Comparison of ENCODE assay signal across 9 cellular contexts in the genomic region with DNA sequence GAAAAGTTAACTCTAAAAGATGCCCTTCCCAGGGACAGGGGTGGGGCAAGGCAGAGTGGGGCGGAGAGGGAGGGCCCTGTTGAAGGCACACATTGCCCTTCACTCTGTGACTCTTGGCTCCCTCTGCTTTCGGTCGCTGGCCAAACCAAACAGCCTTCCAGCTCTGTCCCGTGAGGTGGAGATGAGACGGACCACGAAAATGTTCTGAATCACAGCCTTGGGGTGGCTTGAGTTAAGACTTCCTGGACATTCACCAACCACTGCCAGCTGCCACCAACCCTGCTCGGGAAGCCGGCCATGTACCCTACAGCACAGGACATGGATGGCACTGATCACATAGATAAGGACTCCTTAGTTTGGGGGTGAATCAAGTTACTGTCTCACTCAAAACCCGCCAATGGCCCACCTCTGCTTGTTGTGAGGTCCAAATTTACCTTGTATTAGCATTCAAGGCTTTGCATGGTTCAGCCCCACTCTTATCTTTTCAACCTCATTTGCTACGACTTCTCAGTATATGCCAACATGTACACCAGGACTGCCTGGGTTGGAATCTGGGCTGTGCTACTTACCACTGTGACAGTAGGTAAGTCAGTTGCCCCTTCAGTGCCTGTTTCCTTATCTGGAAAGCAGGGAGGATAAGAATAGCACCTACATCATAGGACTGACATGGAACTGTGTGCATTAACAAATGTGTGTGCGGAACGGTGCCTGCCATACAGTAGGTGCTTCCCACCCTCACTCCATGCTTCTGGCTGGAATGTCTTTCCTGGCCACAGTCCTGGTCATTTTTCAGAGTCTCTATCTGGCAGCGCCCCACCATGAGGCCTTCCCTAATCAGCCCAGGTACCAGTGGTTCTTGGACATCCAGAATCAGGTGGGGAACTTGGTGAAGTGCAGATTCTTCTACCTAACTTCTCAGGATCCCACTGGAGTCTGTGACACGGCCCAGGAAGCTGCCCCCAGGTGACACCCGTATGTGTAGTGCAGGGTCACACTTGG. TPM values are rescaled to one million over a fixed set of nuclear protein-coding genes. Genes with fewer than 3 reads are reported as not detected.
DNase-seq lines count a peak whose midpoint lies in the region; ATAC-seq, FAIRE-seq and TF ChIP-seq lines count a peak whose summit lies in the region.
"Had no signal": no experiment of that assay in that cellular context is flagged by ENCODE, and none has a peak within 500 bp of the region (broad histone marks: within the 10 kb centered on the region; RNA-seq: fewer than 3 reads in every experiment).

No MANE protein-coding gene starts in this region.

- H3K79me2 ChIP-seq in GM12878 (ENCODE audit: control insufficient read depth, insufficient read depth, low read length): no peaks in the 10 kb centered on the region

- in situ Hi-C loops in GM12878 (cut with MboI): loop anchor here (5.0 kb wide), 1 partner anchor 37 kb away; no protein-coding TSS in a partner anchor

- H3K4me3 ChIP-seq in HEK293 (ENCODE audit: low read depth, low read length) (no peak overlapping the region), GM12878 (no peak overlapping the region), suprapubic skin (no peak overlapping the region)

- no peaks in the 10 kb centered on the region for H3K27me3 ChIP-seq in GM12878 (replicated peaks in 1 of 2; ENCODE audit: control insufficient read depth in 2 of 2, insufficient read depth in 2 of 2, low read length in 1 of 2)
- no peaks in the 10 kb centered on the region for H3K27me3 ChIP-seq in suprapubic skin

- SMC1A ChIA-PET in GM12878 (lab: Charles Lee; ENCODE audit: uncharacterized antibody, unreplicated experiment): interaction anchor here (0.7 to 1.3 kb wide), 2 partner anchors 18 to 41 kb away, joined by 3 to 5 read pairs; no protein-coding TSS in a partner anchor

- no peak for TF ChIP-seq POLR2A in GM12878 (IDR thresholded peaks at IDR 0.05; ENCODE audit: low read depth, low read length)
- TF ChIP-seq POLR2A in suprapubic skin (IDR thresholded peaks at IDR 0.05): no peak

- H3K27ac ChIP-seq in HEK293 (ENCODE audit: extremely low read depth, low read depth, low read length) (no peak overlapping the region), GM12878 (ENCODE audit: control insufficient read depth, insufficient read depth) (no peak overlapping the region), suprapubic skin (peak overlapping the region; percentile 18)

- CTCF ChIA-PET in HEK293 (lab: Yijun Ruan, JAX) (interaction anchor here (0.6 to 2.4 kb wide), 6 partner anchors 12 to 422 kb away, joined by 3 to 8 read pairs (median 5); partner anchors contain the start of gene ITPRIP), GM12878 (lab: Yijun Ruan, JAX) (interaction anchor here (1.3 to 13.3 kb wide), 4 partner anchors 17 to 40 kb away, joined by 6 to 419 read pairs (median 87); partner anchors contain the start of gene CFAP58)

- no peak overlapping the region for H3K4me2 ChIP-seq in GM12878 (ENCODE audit: control insufficient read depth, insufficient read depth)

- WGBS in GM12878 (ENCODE audit: insufficient coverage, insufficient replicate concordance, low lambda C conversion rate, missing lambda C conversion rate): 94% methylated on average over 15 of the region's 15 CpGs
- WGBS in suprapubic skin: 68% methylated on average over 13 of the region's 15 CpGs

- no TSS peak for BruUV-seq in GM12878 (replicated peaks; lab: Mats Ljungman, UMichigan)

- no peaks in the 10 kb centered on the region; the same call in 1 of the 2 replicates for H4K20me1 ChIP-seq in GM12878 (ENCODE audit: control insufficient read depth, insufficient read depth)

- H3K4me1 ChIP-seq in HEK293 (ENCODE audit: control insufficient read depth, insufficient read depth, low read length) (no peaks in the 10 kb centered on the region), GM12878 (ENCODE audit: control insufficient read depth, insufficient read depth, low read length) (peaks cover 26% of the 10 kb centered on the region), suprapubic skin (peaks cover 28% of the 10 kb centered on the region)

- TF ChIP-seq RAD21 in GM12878 (IDR thresholded peaks at IDR 0.05; ENCODE audit: insufficient read depth, low read depth, low read length): no peak

- RAD21 ChIA-PET in GM12878 (lab: Charles Lee; ENCODE audit: unreplicated experiment): interaction anchor here (9.0 kb wide), 1 partner anchor 41 kb away, joined by 137 read pairs; the partner anchor contains the start of gene CFAP58

- intact Hi-C loops in GM12878 (cut with micrococcal nuclease; ENCODE audit: unreplicated experiment) (loop anchor here (2.0 kb wide), 1 partner anchor 27 kb away; no protein-coding TSS in a partner anchor), left ventricle myocardium superior (cut with micrococcal nuclease) (loop anchor here (5.0 kb wide), 1 partner anchor 32 kb away; no protein-coding TSS in a partner anchor)

- H3K36me3 ChIP-seq in HEK293 (ENCODE audit: control insufficient read depth in 2 of 2, insufficient read depth in 1 of 2, low read length in 2 of 2) (peaks cover 0 to 39% of the 10 kb centered on the region in 2 experiments; a peak in 1 of 3 replicates), GM12878 (ENCODE audit: control insufficient read depth in 2 of 2, insufficient read depth in 2 of 2, low read length in 1 of 2) (peaks cover 11 to 33% of the 10 kb centered on the region in 2 experiments), suprapubic skin (peaks cover 42% of the 10 kb centered on the region)

- no peak overlapping the region for H3K9ac ChIP-seq in GM12878 (ENCODE audit: control insufficient read depth, insufficient read depth, low read length)

- no peak overlapping the region for H2AFZ ChIP-seq in GM12878 (ENCODE audit: control insufficient read depth, low read depth, low read length)

- TF ChIP-seq EP300 in GM12878 (IDR thresholded peaks at IDR 0.05; ENCODE audit: borderline replicate concordance in 1 of 2, control insufficient read depth in 1 of 2, low read depth in 2 of 2, low read length in 2 of 2): no peak
- no peak for TF ChIP-seq EP300 in suprapubic skin (IDR thresholded peaks at IDR 0.05)

- H3K9me3 ChIP-seq in HEK293 (ENCODE audit: control insufficient read depth, insufficient read depth, low read depth, low read length) (no peaks in the 10 kb centered on the region), GM12878 (replicated peaks; ENCODE audit: control insufficient read depth, insufficient read depth, low read length) (no peaks in the 10 kb centered on the region), suprapubic skin (no peaks in the 10 kb centered on the region)

- TF ChIP-seq CTCF in HEK293 (tag by site-specific recombination; IDR thresholded peaks at IDR 0.05) (no peak), GM12878 (IDR thresholded peaks at IDR 0.05 in 2 of 3, conservative IDR thresholded peaks at IDR 0.05 in 1 of 3; ENCODE audit: control insufficient read depth in 2 of 3, extremely low read depth in 1 of 3, insufficient read depth in 1 of 3, low read depth in 3 of 3, low read length in 3 of 3) (no peak), suprapubic skin (IDR thresholded peaks at IDR 0.05) (no peak)

- POLR2A ChIA-PET in HEK293 (lab: Yijun Ruan, JAX): no interaction called here
- POLR2A ChIA-PET in GM12878 (lab: Charles Lee): interaction anchor here (1.1 kb wide), 1 partner anchor 12 kb away, joined by 3 read pairs; no protein-coding TSS in a partner anchor

- no peak for FAIRE-seq in GM12878 (lab: Jason Lieb, UNC)

- DNase-seq in GM12878 (ENCODE audit: low read depth, low spot score) (no peak), left ventricle myocardium superior (peak; percentile 81), suprapubic skin (ENCODE audit: low spot score in 2 of 2) (peak; percentile 73 to 79), NCI-H1048 (lab: John Stamatoyannopoulos, UW) (no peak), NCI-H526 treated with DMSO at 0.1 percent for 48 hours (lab: John Stamatoyannopoulos, UW) (no peak), NCI-H1417 (lab: John Stamatoyannopoulos, UW) (no peak)
- DNase-seq: effector CD8-positive, alpha-beta T cell had no signal

- ATAC-seq in GM12878 (no peak), left ventricle myocardium superior (peak; percentile 87), GM21528 (IDR thresholded peaks at IDR 0.05; ENCODE audit: low FRiP score, unreplicated experiment) (no peak)

RNA-seq across cellular contexts. Expression of gene ITPRIP, which starts 28.0 kb away (rescaled TPM):
- total RNA-seq in GM12878 (2013; cell fraction: nucleolus; rRNA removed): 10.1 and 10.8 TPM in 2 replicates
- 4.4 and 5.6 TPM in 2 replicates for total RNA-seq in GM12878 (2014; rRNA removed)
- total RNA-seq in GM12878 (2014; rRNA removed; fragmentation: Illumina TruSeq; extraction: Trizol): 2.3 and 2.4 TPM in 2 replicates
- 10.4 and 11.3 TPM in 2 replicates for total RNA-seq in GM12878 (2021)
- polyA plus RNA-seq in GM12878 (2011; ENCODE audit: low read depth): 3.9 TPM
- polyA plus RNA-seq in GM12878 (2011; rRNA removed): 2.7 and 6.5 TPM in 2 replicates
- polyA plus RNA-seq in GM12878 (2011; cell fraction: cytosol; rRNA removed): 8.2 and 8.4 TPM in 2 replicates
- polyA plus RNA-seq in GM12878 (2011; cell fraction: nucleus; rRNA removed): 7.0 and 8.2 TPM in 2 replicates
- polyA plus RNA-seq in GM12878 (2012): 5.4 and 5.6 TPM in 2 replicates
- polyA plus RNA-seq in GM12878 (2014; fragmentation: Illumina TruSeq; extraction: Trizol): 3.2 and 5.4 TPM in 2 replicates
- 1 to 10 TPM in 1 of 2 experiments, under 1 TPM in 1; 0.82 to 1.2 TPM for polyA plus RNA-seq in GM12878 (2014; fragmentation: Nextera tagmentation; extraction: Ambion mirVana)
- 6.3 and 6.6 TPM in 2 replicates for polyA plus RNA-seq in GM12878 (2014; rRNA removed)
- 1 to 10 TPM; 8.6 to 8.7 TPM for polyA plus RNA-seq in GM12878 (2016; fragmentation: Nextera tagmentation; extraction: Ambion mirVana)
- polyA minus RNA-seq in GM12878 (2011; rRNA and poly(A)+ RNA removed): 10.6 and 13.5 TPM in 2 replicates
- polyA minus RNA-seq in GM12878 (2011; cell fraction: cytosol; rRNA and poly(A)+ RNA removed): 3.5 and 4.9 TPM in 2 replicates
- polyA minus RNA-seq in GM12878 (2011; cell fraction: nucleus; rRNA and poly(A)+ RNA removed): 10.6 and 17.2 TPM in 2 replicates
- 27.6 TPM for total RNA-seq in left ventricle myocardium superior
- total RNA-seq in suprapubic skin: 100 to 1,000 TPM in 3 of 4 donors, 10 to 100 TPM in 1; 98.5 to 217 (median 191) TPM

RNA-seq across cellular contexts. Expression of gene GSTO2, which starts 41.3 kb away (rescaled TPM):
- total RNA-seq in GM12878 (2013; cell fraction: nucleolus; rRNA removed): 1.5 and 2.0 TPM in 2 replicates
- total RNA-seq in GM12878 (2014; rRNA removed) (0.51 and 0.65 TPM in 2 replicates), GM12878 (2014; rRNA removed; fragmentation: Illumina TruSeq; extraction: Trizol) (0.40 and 0.51 TPM in 2 replicates), GM12878 (2021) (0.26 and 0.48 TPM in 2 replicates), left ventricle myocardium superior (1.1 TPM), suprapubic skin (10 to 100 TPM; 19.0 to 35.5 (median 25.4) TPM)
- not detected for polyA plus RNA-seq in GM12878 (2011; ENCODE audit: low read depth)
- polyA plus RNA-seq in GM12878 (2011; rRNA removed) (0.62 and 0.72 TPM in 2 replicates), GM12878 (2014; fragmentation: Illumina TruSeq; extraction: Trizol) (0.19 and 0.43 TPM in 2 replicates), GM12878 (2014; fragmentation: Nextera tagmentation; extraction: Ambion mirVana) (under 1 TPM; 0.16 to 0.53 TPM), GM12878 (2014; rRNA removed) (0.65 and 0.86 TPM in 2 replicates), GM12878 (2016; fragmentation: Nextera tagmentation; extraction: Ambion mirVana) (under 1 TPM; 0.18 to 0.79 TPM)
- polyA plus RNA-seq in GM12878 (2011; cell fraction: cytosol; rRNA removed): 0.45 and 0.93 TPM in 2 replicates
- 0.63 and 0.85 TPM in 2 replicates for polyA plus RNA-seq in GM12878 (2011; cell fraction: nucleus; rRNA removed)
- 0.31 and 0.39 TPM in 2 replicates for polyA plus RNA-seq in GM12878 (2012)
- polyA minus RNA-seq in GM12878 (2011; rRNA and poly(A)+ RNA removed): 0.67 and 1.2 TPM in 2 replicates
- not detected in 2 replicates for polyA minus RNA-seq in GM12878 (2011; cell fraction: cytosol; rRNA and poly(A)+ RNA removed)
- polyA minus RNA-seq in GM12878 (2011; cell fraction: nucleus; rRNA and poly(A)+ RNA removed): 0.36 and 0.67 TPM in 2 replicates

RNA-seq across cellular contexts. Expression of gene CFAP58, which starts 43.4 kb away (rescaled TPM):
- total RNA-seq in GM12878 (2013; cell fraction: nucleolus; rRNA removed): 1.1 and 2.5 TPM in 2 replicates
- total RNA-seq in GM12878 (2014; rRNA removed) (0.27 and 0.28 TPM in 2 replicates), GM12878 (2014; rRNA removed; fragmentation: Illumina TruSeq; extraction: Trizol) (0.22 and 0.37 TPM in 2 replicates), GM12878 (2021) (0.19 and 0.26 TPM in 2 replicates), left ventricle myocardium superior (1.2 TPM), suprapubic skin (1 to 10 TPM in 1 of 4 donors, under 1 TPM in 3; 0.13 to 1.0 (median 0.39) TPM)
- polyA plus RNA-seq in GM12878 (2011; ENCODE audit: low read depth): 0.09 TPM
- polyA plus RNA-seq in GM12878 (2011; rRNA removed) (0.19 and 0.39 TPM in 2 replicates), GM12878 (2014; fragmentation: Illumina TruSeq; extraction: Trizol) (0.35 and 1.1 TPM in 2 replicates), GM12878 (2014; fragmentation: Nextera tagmentation; extraction: Ambion mirVana) (under 1 TPM; 0.03 to 0.11 TPM), GM12878 (2014; rRNA removed) (0.13 and 0.23 TPM in 2 replicates), GM12878 (2016; fragmentation: Nextera tagmentation; extraction: Ambion mirVana) (under 1 TPM; 0.04 to 0.24 TPM)
- 0.12 and 0.13 TPM in 2 replicates for polyA plus RNA-seq in GM12878 (2011; cell fraction: cytosol; rRNA removed)
- polyA plus RNA-seq in GM12878 (2011; cell fraction: nucleus; rRNA removed): 0.19 and 0.48 TPM in 2 replicates
- polyA plus RNA-seq in GM12878 (2012): 0.15 and 0.28 TPM in 2 replicates
- 0.10 and 0.15 TPM in 2 replicates for polyA minus RNA-seq in GM12878 (2011; rRNA and poly(A)+ RNA removed)
- polyA minus RNA-seq in GM12878 (2011; cell fraction: cytosol; rRNA and poly(A)+ RNA removed): not detected in 2 replicates
- polyA minus RNA-seq in GM12878 (2011; cell fraction: nucleus; rRNA and poly(A)+ RNA removed): 0.12 TPM in 1 of 2 replicates, not detected in the other

RNA-seq across cellular contexts. Expression of gene GSTO1, which starts 55.6 kb away (rescaled TPM):
- 10.9 and 15.0 TPM in 2 replicates for total RNA-seq in GM12878 (2013; cell fraction: nucleolus; rRNA removed)
- total RNA-seq in GM12878 (2014; rRNA removed) (96.6 and 99.7 TPM in 2 replicates), GM12878 (2014; rRNA removed; fragmentation: Illumina TruSeq; extraction: Trizol) (91.6 and 95.1 TPM in 2 replicates), GM12878 (2021) (97.2 and 102 TPM in 2 replicates), left ventricle myocardium superior (163 TPM), suprapubic skin (10 to 100 TPM; 38.2 to 61.4 (median 56.7) TPM)
- polyA plus RNA-seq in GM12878 (2011; ENCODE audit: low read depth): 75.8 TPM
- polyA plus RNA-seq in GM12878 (2011; rRNA removed) (197 and 239 TPM in 2 replicates), GM12878 (2014; fragmentation: Illumina TruSeq; extraction: Trizol) (108 and 111 TPM in 2 replicates), GM12878 (2014; fragmentation: Nextera tagmentation; extraction: Ambion mirVana) (100 to 1,000 TPM in 1 of 2 experiments, 10 to 100 TPM in 1; 53.1 to 149 TPM), GM12878 (2014; rRNA removed) (102 and 112 TPM in 2 replicates), GM12878 (2016; fragmentation: Nextera tagmentation; extraction: Ambion mirVana) (100 to 1,000 TPM; 192 to 195 TPM)
- polyA plus RNA-seq in GM12878 (2011; cell fraction: cytosol; rRNA removed): 97.0 and 109 TPM in 2 replicates
- polyA plus RNA-seq in GM12878 (2011; cell fraction: nucleus; rRNA removed): 69.0 and 75.7 TPM in 2 replicates
- polyA plus RNA-seq in GM12878 (2012): 99.7 and 115 TPM in 2 replicates
- 33.7 and 33.8 TPM in 2 replicates for polyA minus RNA-seq in GM12878 (2011; rRNA and poly(A)+ RNA removed)
- 21.8 and 21.9 TPM in 2 replicates for polyA minus RNA-seq in GM12878 (2011; cell fraction: cytosol; rRNA and poly(A)+ RNA removed)
- polyA minus RNA-seq in GM12878 (2011; cell fraction: nucleus; rRNA and poly(A)+ RNA removed): 12.1 and 19.1 TPM in 2 replicates

Comparison
In these comparisons a context has a peak if more than half of its experiments do, and no peak if none do; other contexts are left out.
1. DNase-seq: peak in left ventricle myocardium superior (single experiment) and suprapubic skin (2 of 2); none in GM12878 (single experiment), NCI-H1048 (single experiment), NCI-H526 treated with DMSO at 0.1 percent for 48 hours (single experiment) and NCI-H1417 (0 of 3).